Comparison of ENCODE assay signal across 10 cellular contexts in genomic region chr2:105803337-105803736, GRCh38. TPM values are rescaled to one million over a fixed set of nuclear protein-coding genes. Genes with fewer than 3 reads are reported as not detected.
DNase-seq lines count a peak whose midpoint lies in the region; ATAC-seq and TF ChIP-seq lines count a peak whose summit lies in the region.
"Had no signal": no experiment of that assay in that cellular context is flagged by ENCODE, and none has a peak within 500 bp of the region (broad histone marks: within the 10 kb centered on the region; RNA-seq: fewer than 3 reads in every experiment).

No MANE protein-coding gene starts in this region.

- H3K9me3 Mint-ChIP-seq in activated T-helper 17 cell treated with anti-CD3 and anti-CD28 coated beads, Interleukin-2, amount 50 U/mL, for 72 hours = no peaks in the 10 kb centered on the region
- peaks cover 5% of the 10 kb centered on the region for H3K9me3 Mint-ChIP-seq in stimulated activated memory B cell treated with anti-CD40 and anti-IgM and Interleukin-4, amounts not matched to agents 10 μg/mL and 1 μg/mL and 100 μg/mL, for 72 hours

- peaks cover 79% of the 10 kb centered on the region for H3K36me3 Mint-ChIP-seq in activated T-helper 17 cell treated with anti-CD3 and anti-CD28 coated beads, Interleukin-2, amount 50 U/mL, for 72 hours (ENCODE audit: low read depth)
- peaks cover 41% of the 10 kb centered on the region for H3K36me3 Mint-ChIP-seq in stimulated activated memory B cell treated with anti-CD40 and anti-IgM and Interleukin-4, amounts not matched to agents 10 μg/mL and 1 μg/mL and 100 μg/mL, for 72 hours

- H3K4me3 Mint-ChIP-seq in activated T-helper 17 cell treated with anti-CD3 and anti-CD28 coated beads, Interleukin-2, amount 50 U/mL, for 72 hours = peak overlapping the region; percentile 88
- H3K4me3 Mint-ChIP-seq in stimulated activated memory B cell treated with anti-CD40 and anti-IgM and Interleukin-4, amounts not matched to agents 10 μg/mL and 1 μg/mL and 100 μg/mL, for 72 hours = no peak overlapping the region

- ATAC-seq in HG03064 (IDR thresholded peaks at IDR 0.05; ENCODE audit: low read depth, unreplicated experiment) = peak; percentile 39
- ATAC-seq in activated T-helper 17 cell treated with anti-CD3 and anti-CD28 coated beads, Interleukin-2, amount 50 U/mL, for 72 hours (replicated peaks) = peak; percentile 52
- ATAC-seq in stimulated activated memory B cell treated with anti-CD40 and anti-IgM and Interleukin-4, amounts not matched to agents 10 μg/mL and 1 μg/mL and 100 μg/mL, for 72 hours = no peak

- no peaks in the 10 kb centered on the region for H3K27me3 Mint-ChIP-seq in activated T-helper 17 cell treated with anti-CD3 and anti-CD28 coated beads, Interleukin-2, amount 50 U/mL, for 72 hours
- no peaks in the 10 kb centered on the region for H3K27me3 Mint-ChIP-seq in stimulated activated memory B cell treated with anti-CD40 and anti-IgM and Interleukin-4, amounts not matched to agents 10 μg/mL and 1 μg/mL and 100 μg/mL, for 72 hours

- no peak overlapping the region for H3K27ac ChIP-seq in RWPE1
- H3K27ac ChIP-seq: C4-2B had no signal

- peak overlapping the region; percentile 93 for H3K27ac Mint-ChIP-seq in activated T-helper 17 cell treated with anti-CD3 and anti-CD28 coated beads, Interleukin-2, amount 50 U/mL, for 72 hours
- peak overlapping the region; percentile 92 for H3K27ac Mint-ChIP-seq in stimulated activated memory B cell treated with anti-CD40 and anti-IgM and Interleukin-4, amounts not matched to agents 10 μg/mL and 1 μg/mL and 100 μg/mL, for 72 hours

- peak; percentile 64 for DNase-seq in activated effector memory CD4-positive, alpha-beta T cell treated with anti-CD3 and anti-CD28 coated beads, Interleukin-2, amount 50 U/mL, for 16 hours
- no peak for DNase-seq in activated effector memory CD4-positive, alpha-beta T cell treated with Interleukin-2 at 50 U/mL for 16 hours
- no peak for DNase-seq in NCI-H1092 (lab: John Stamatoyannopoulos, UW)
- no peak for DNase-seq in AG20443 (ENCODE audit: low spot score)
- no peak for DNase-seq in RWPE1 (ENCODE audit: low spot score)
- DNase-seq: NCI-H2107 had no signal

- no peak for TF ChIP-seq CTCF in RWPE1 (conservative IDR thresholded peaks at IDR 0.05; ENCODE audit: low read depth)

- peaks cover 74% of the 10 kb centered on the region for H3K4me1 Mint-ChIP-seq in activated T-helper 17 cell treated with anti-CD3 and anti-CD28 coated beads, Interleukin-2, amount 50 U/mL, for 72 hours
- H3K4me1 Mint-ChIP-seq in stimulated activated memory B cell treated with anti-CD40 and anti-IgM and Interleukin-4, amounts not matched to agents 10 μg/mL and 1 μg/mL and 100 μg/mL, for 72 hours = peaks cover 98% of the 10 kb centered on the region

- CTCF ChIA-PET in RWPE1 (lab: Yijun Ruan, JAX) = interaction anchor here (0.7 kb wide), 1 partner anchor 145 kb away, joined by 3 read pairs; no protein-coding TSS in a partner anchor

- POLR2A ChIA-PET in RWPE1 (lab: Yijun Ruan, JAX; ENCODE audit: low non-redundant PET) = no interaction called here

RNA-seq across cellular contexts. Expression of gene NCK2, which starts 58.6 kb away (rescaled TPM):
- 10 to 100 TPM; 75.4 to 85.4 TPM for total RNA-seq in activated T-helper 17 cell treated with anti-CD3 and anti-CD28 coated beads, Interleukin-2, amount 50 U/mL, for 72 hours
